In the genomic region with DNA sequence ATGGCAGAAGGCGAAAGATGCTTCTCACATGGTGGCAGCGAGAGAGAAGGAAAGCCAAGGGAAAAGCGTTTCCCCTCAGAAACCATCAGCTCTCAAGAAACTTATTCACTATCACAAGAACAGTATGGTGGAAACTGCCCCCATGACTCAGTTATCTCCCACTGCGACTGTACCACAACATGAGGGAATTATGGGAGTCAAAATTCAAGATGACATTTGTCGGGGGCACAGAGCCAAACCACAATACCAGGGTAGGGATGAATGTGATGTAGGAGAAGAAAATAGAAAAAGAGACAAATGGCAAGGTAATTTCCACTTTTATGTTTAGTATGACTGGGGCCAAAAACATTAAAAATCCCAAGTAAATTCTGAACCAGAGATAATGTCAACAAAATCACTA, we compare ENCODE assay signal across 28 cellular contexts.
"Had no signal": no experiment of that assay in that cellular context is flagged by ENCODE, and none has a peak within 500 bp of the region (broad histone marks: within the 10 kb centered on the region; RNA-seq: fewer than 3 reads in every experiment).

No MANE protein-coding gene starts in this region.

- H3K27ac Mint-ChIP-seq: nephron; stimulated activated naive B cell treated with anti-CD40 and anti-IgM and Interleukin-4, amounts not matched to agents 10 μg/mL and 1 μg/mL and 100 μg/mL, for 72 hours; stimulated activated naive CD8-positive, alpha-beta T cell treated with anti-CD3 and anti-CD28 coated beads, Interleukin-15, amount 100 ng/mL, for 72 hours had no signal

- H3K4me3 ChIP-seq: colonic mucosa, esophagus muscularis mucosa, gastrocnemius medialis, hepatocyte, left ventricle myocardium inferior, lower lobe of right lung, psoas muscle, right lobe of liver, spleen, testis, tibial nerve, upper lobe of right lung, vagina had no signal

- H3K27me3 ChIP-seq: colonic mucosa, esophagus muscularis mucosa, gastrocnemius medialis, hepatocyte, right lobe of liver, spleen, testis, tibial nerve, upper lobe of right lung, vagina had no signal

- H3K36me3 Mint-ChIP-seq: naive B cell; stimulated activated naive B cell treated with anti-CD40 and anti-IgM and Interleukin-4, amounts not matched to agents 10 μg/mL and 1 μg/mL and 100 μg/mL, for 72 hours had no signal

- H3K36me3 ChIP-seq: colonic mucosa, esophagus muscularis mucosa, gastrocnemius medialis, left ventricle myocardium inferior, lower lobe of right lung, right lobe of liver, spleen, tibial nerve, upper lobe of right lung, vagina had no signal

- H3K27ac ChIP-seq: colonic mucosa, epithelial cell of prostate, esophagus muscularis mucosa, gastrocnemius medialis, hepatocyte, left ventricle myocardium inferior, lower lobe of right lung, parathyroid adenoma, psoas muscle, right lobe of liver, testis, tibial nerve, upper lobe of right lung, vagina had no signal

- H3K4me1 Mint-ChIP-seq: nephron; stimulated activated naive CD8-positive, alpha-beta T cell treated with anti-CD3 and anti-CD28 coated beads, Interleukin-15, amount 100 ng/mL, for 72 hours had no signal

- H3K4me1 ChIP-seq: colonic mucosa, esophagus muscularis mucosa, gastrocnemius medialis, left ventricle myocardium inferior, lower lobe of right lung, parathyroid adenoma, psoas muscle, right lobe of liver, spleen, testis, tibial nerve, upper lobe of right lung, vagina had no signal

- H3K4me3 Mint-ChIP-seq: nephron; stimulated activated naive B cell treated with anti-CD40 and anti-IgM and Interleukin-4, amounts not matched to agents 10 μg/mL and 1 μg/mL and 100 μg/mL, for 72 hours; stimulated activated naive CD8-positive, alpha-beta T cell treated with anti-CD3 and anti-CD28 coated beads, Interleukin-15, amount 100 ng/mL, for 72 hours had no signal

- ATAC-seq: gastrocnemius medialis; psoas muscle; right lobe of liver; stimulated activated naive CD8-positive, alpha-beta T cell treated with anti-CD3 and anti-CD28 coated beads, Interleukin-15, amount 100 ng/mL, for 72 hours had no signal

- H3K9me3 ChIP-seq: colonic mucosa, esophagus muscularis mucosa, gastrocnemius medialis, psoas muscle, right lobe of liver, testis, upper lobe of right lung, vagina had no signal

- H3K27me3 Mint-ChIP-seq: stimulated activated naive B cell treated with anti-CD40 and anti-IgM and Interleukin-4, amounts not matched to agents 10 μg/mL and 1 μg/mL and 100 μg/mL, for 72 hours had no signal

- DNase-seq: colonic mucosa; effector memory CD4-positive, alpha-beta T cell; gastrocnemius medialis; kidney; left cardiac atrium; left ventricle myocardium inferior; lower lobe of right lung; mesenchymal stem cell; midbrain; naive B cell; psoas muscle; retina; right lobe of liver; spleen; stimulated activated CD4-positive, alpha-beta T cell treated with anti-CD3 and anti-CD28 coated beads, Interleukin-15, amount 100 ng/mL, for 24 hours; stimulated activated CD4-positive, alpha-beta T cell treated with anti-CD3 and anti-CD28 coated beads, Interleukin-1b, Interleukin-23, amount 100 ng/mL, for 48 hours; stimulated activated CD4-positive, alpha-beta T cell treated with anti-CD3 and anti-CD28 coated beads, Interleukin-4, amount 100 ng/mL, for 24 hours; stimulated activated naive B cell treated with anti-CD40 and anti-IgM and Interleukin-4, amounts not matched to agents 10 μg/mL and 1 μg/mL and 100 μg/mL, for 72 hours; stimulated activated naive CD8-positive, alpha-beta T cell treated with anti-CD3 and anti-CD28 coated beads, Interleukin-15, amount 100 ng/mL, for 72 hours; testis; upper lobe of right lung had no signal
